Comparison of ENCODE assay signal across 8 cellular contexts in genomic region chr1:203629509-203630082, GRCh38. TPM values are rescaled to one million over a fixed set of nuclear protein-coding genes. Genes with fewer than 3 reads are reported as not detected.
DNase-seq lines count a peak whose midpoint lies in the region; ATAC-seq, FAIRE-seq and TF ChIP-seq lines count a peak whose summit lies in the region.

No MANE protein-coding gene starts in this region.

- H3K27me3 ChIP-seq in heart right ventricle: no peaks in the 10 kb centered on the region

- DNase-seq in DMS53 treated with DMSO at 0.1 percent for 48 hours (lab: John Stamatoyannopoulos, UW; ENCODE audit: unreplicated experiment): peak; percentile 26
- DNase-seq in NCI-H526 (lab: John Stamatoyannopoulos, UW): peak; percentile 9 to 73
- DNase-seq in activated naive CD4-positive, alpha-beta T cell treated with anti-CD3 and anti-CD28 coated beads, Interleukin-2, amount 50 U/mL, for 72 hours (ENCODE audit: low spot score in 2 of 2): peak; percentile 55 to 61
- DNase-seq in heart right ventricle: peak; percentile 71 to 82
- peak in 7 of 10 donors; percentile 22 to 87 (median 42) for DNase-seq in posterior cingulate gyrus
- DNase-seq in medulla oblongata (ENCODE audit: extremely low spot score): no peak
- no peak for DNase-seq in GM19239 (ENCODE audit: insufficient read length, low spot score)
- DNase-seq in occipital lobe (lab: John Stamatoyannopoulos, UW): no peak

- intact Hi-C loops in heart right ventricle (cut with DNase I): loop anchor here in 9 of 10 donors (1.0 to 10.0 kb wide), 12 partner anchors 43 to 295 kb away; partner anchors contain the start of genes ZBED6 (in 2 of the 9) and ZC3H11A (in 2 of the 9)
- intact Hi-C loops in posterior cingulate gyrus (cut with DNase I): loop anchor here (2.0 to 10.0 kb wide), 2 partner anchors 125 to 145 kb away; no protein-coding TSS in a partner anchor

- peak overlapping the region; percentile 63 to 97 (median 89) for H3K27ac ChIP-seq in heart right ventricle

- H3K36me3 ChIP-seq in heart right ventricle: peaks cover 0 to 26% (median 2%) of the 10 kb centered on the region in 9 donors

- no peaks in the 10 kb centered on the region for H3K9me3 ChIP-seq in heart right ventricle

- 1% methylated on average over 35 of the region's 35 CpGs for WGBS in heart right ventricle, 2 donors

- H3K4me1 ChIP-seq in heart right ventricle: peaks cover 17 to 69% (median 50%) of the 10 kb centered on the region in 9 donors

- FAIRE-seq in GM19239 (lab: Jason Lieb, UNC): no peak

- peak overlapping the region; percentile 88 to 94 for H3K27ac Mint-ChIP-seq in activated naive CD4-positive, alpha-beta T cell treated with anti-CD3 and anti-CD28 coated beads, Interleukin-2, amount 50 U/mL, for 72 hours

- peaks cover 0 to 33% of the 10 kb centered on the region in 2 donors for H3K36me3 Mint-ChIP-seq in activated naive CD4-positive, alpha-beta T cell treated with anti-CD3 and anti-CD28 coated beads, Interleukin-2, amount 50 U/mL, for 72 hours

- no peak for TF ChIP-seq CTCF in heart right ventricle (IDR thresholded peaks at IDR 0.05)

- H3K4me3 ChIP-seq in heart right ventricle: peak overlapping the region; percentile 64 to 88 (median 80)

- no peaks in the 10 kb centered on the region for H3K9me3 Mint-ChIP-seq in activated naive CD4-positive, alpha-beta T cell treated with anti-CD3 and anti-CD28 coated beads, Interleukin-2, amount 50 U/mL, for 72 hours

- ATAC-seq in activated naive CD4-positive, alpha-beta T cell treated with anti-CD3 and anti-CD28 coated beads, Interleukin-2, amount 50 U/mL, for 72 hours: peak; percentile 39 to 49
- peak; percentile 52 to 62 (median 58) for ATAC-seq in heart right ventricle

RNA-seq across cellular contexts. Expression of gene ATP2B4, which starts 3.0 kb away (rescaled TPM):
- 10 to 100 TPM; 12.2 to 56.1 TPM for total RNA-seq in activated naive CD4-positive, alpha-beta T cell treated with anti-CD3 and anti-CD28 coated beads, Interleukin-2, amount 50 U/mL, for 72 hours
- 100 to 1,000 TPM in 8 of 10 donors, 10 to 100 TPM in 2; 85.2 to 224 (median 125) TPM for total RNA-seq in heart right ventricle
- 10 to 100 TPM; 64.2 to 85.6 TPM for polyA plus RNA-seq in heart right ventricle
- 35.2 TPM for total RNA-seq in occipital lobe

Comparison
In these comparisons a context has a peak if more than half of its experiments do, and no peak if none do; other contexts are left out.
1. DNase-seq: peak in DMS53 treated with DMSO at 0.1 percent for 48 hours (single experiment), NCI-H526 (2 of 2), activated naive CD4-positive, alpha-beta T cell treated with anti-CD3 and anti-CD28 coated beads, Interleukin-2, amount 50 U/mL, for 72 hours (2 of 2), heart right ventricle (2 of 2) and posterior cingulate gyrus (7 of 10); none in medulla oblongata (single experiment), GM19239 (single experiment) and occipital lobe (single experiment).